Comparison of ENCODE assay signal across 1 cellular context in genomic region chr3:32434206-32434605, GRCh38.
TF ChIP-seq lines count a peak whose summit lies in the region.

No MANE protein-coding gene starts in this region.

TF ChIP-seq in HepG2, 621 proteins besides CTCF, POLR2A, EP300 and RAD21:
- TF ChIP-seq MED8 (CRISPR knock-in tag; IDR thresholded peaks at IDR 0.05; ENCODE audit: insufficient replicate concordance) (no peak), RXRB (CRISPR knock-in tag; IDR thresholded peaks at IDR 0.05; ENCODE audit: borderline replicate concordance) (no peak), MIXL1 (CRISPR knock-in tag; IDR thresholded peaks at IDR 0.05) (no peak), REL (CRISPR knock-in tag; conservative IDR thresholded peaks at IDR 0.05) (no peak), ZBTB7B (CRISPR knock-in tag; IDR thresholded peaks at IDR 0.05) (no peak)
